In genomic region chr6:42251500-42251899, GRCh38 we compare ENCODE assay signal across 15 cellular contexts. TPM values are rescaled to one million over a fixed set of nuclear protein-coding genes. Genes with fewer than 3 reads are reported as not detected.
DNase-seq lines count a peak whose midpoint lies in the region; TF ChIP-seq lines count a peak whose summit lies in the region.
"Had no signal": no experiment of that assay in that cellular context is flagged by ENCODE, and none has a peak within 500 bp of the region (broad histone marks: within the 10 kb centered on the region; RNA-seq: fewer than 3 reads in every experiment).

No MANE protein-coding gene starts in this region.

- no peak overlapping the region for H3K4me3 Mint-ChIP-seq in HFFc6
- no peak overlapping the region for H3K4me3 Mint-ChIP-seq in activated CD4-positive, alpha-beta T cell treated with anti-CD3 and anti-CD28 coated beads, Interleukin-2, amount 10 ng/mL, durations not matched to agents 7 days and 5 days
- H3K4me3 Mint-ChIP-seq in endodermal cell, result no peak overlapping the region

- CTCF ChIA-PET in activated CD4-positive, alpha-beta T cell treated with anti-CD3 and anti-CD28 coated beads, Interleukin-2, amount 10 ng/mL, durations not matched to agents 7 days and 5 days (lab: Charles Lee), result no interaction called here

- DNase-seq in AG08396 (ENCODE audit: low spot score) (peak; percentile 23), HFFc6 (peak; percentile 21), choroid plexus epithelial cell (ENCODE audit: low read depth) (peak; percentile 54), NOMO-1 treated with DMSO at 0.1 percent for 48 hours (lab: John Stamatoyannopoulos, UW; ENCODE audit: unreplicated experiment) (no peak), endodermal cell (no peak), mesenteric fat pad (ENCODE audit: low spot score) (no peak)
- DNase-seq in activated CD4-positive, alpha-beta T cell treated with anti-CD3 and anti-CD28 coated beads, Interleukin-2, amount 10 ng/mL, durations not matched to agents 7 days and 5 days, result no peak
- DNase-seq: activated CD4-positive, CD25-positive, alpha-beta regulatory T cell; effector memory CD4-positive, alpha-beta T cell; HCEC 1CT; NCI-H187 treated with DMSO at 0.1 percent for 48 hours; stimulated activated CD4-positive, alpha-beta T cell treated with anti-CD3 and anti-CD28 coated beads, Interleukin-15, amount 100 ng/mL, for 24 hours had no signal

- H3K4me1 Mint-ChIP-seq in HFFc6 (ENCODE audit: low read depth) (peaks cover 67% of the 10 kb centered on the region), endodermal cell (peaks cover 6% of the 10 kb centered on the region)
- H3K4me1 Mint-ChIP-seq in activated CD4-positive, alpha-beta T cell treated with anti-CD3 and anti-CD28 coated beads, Interleukin-2, amount 10 ng/mL, durations not matched to agents 7 days and 5 days, result no peaks in the 10 kb centered on the region

- POLR2A ChIA-PET in activated CD4-positive, alpha-beta T cell treated with anti-CD3 and anti-CD28 coated beads, Interleukin-2, amount 10 ng/mL, durations not matched to agents 7 days and 5 days (lab: Charles Lee), result no interaction called here

- H3K9me3 ChIP-seq in muscle layer of duodenum (ENCODE audit: control insufficient read depth in 1 of 2, low read length in 2 of 2) (no peaks in the 10 kb centered on the region), endodermal cell (ENCODE audit: control insufficient read depth, low read length) (no peaks in the 10 kb centered on the region)
- H3K9me3 ChIP-seq: BLaER1 treated with 17β-estradiol and CSF1 and Interleukin-3, amounts not matched to agents 10 nM and 100 nM had no signal

- no peaks in the 10 kb centered on the region for H3K9me3 Mint-ChIP-seq in HFFc6
- no peaks in the 10 kb centered on the region for H3K9me3 Mint-ChIP-seq in activated CD4-positive, alpha-beta T cell treated with anti-CD3 and anti-CD28 coated beads, Interleukin-2, amount 10 ng/mL, durations not matched to agents 7 days and 5 days
- no peaks in the 10 kb centered on the region for H3K9me3 Mint-ChIP-seq in endodermal cell

- H3K36me3 ChIP-seq in muscle layer of duodenum (ENCODE audit: control insufficient read depth in 1 of 2, insufficient read depth in 2 of 2, low read length in 2 of 2), result peaks cover 21 to 43% of the 10 kb centered on the region in 2 donors
- no peaks in the 10 kb centered on the region for H3K36me3 ChIP-seq in endodermal cell (ENCODE audit: control insufficient read depth, insufficient read depth, low read length)

- H3K27ac ChIP-seq in muscle layer of duodenum (ENCODE audit: low read length) (peak overlapping the region; percentile 75), endodermal cell (ENCODE audit: low read depth, low read length) (no peak overlapping the region)

- no peak overlapping the region for H3K9ac ChIP-seq in endodermal cell (ENCODE audit: extremely low read depth, low read length, poor library complexity, severe bottlenecking)
- H3K9ac ChIP-seq: BLaER1 treated with 17β-estradiol and CSF1 and Interleukin-3, amounts not matched to agents 10 nM and 100 nM had no signal

- TF ChIP-seq CTCF in HFFc6 (IDR thresholded peaks at IDR 0.05), result no peak
- no peak for TF ChIP-seq CTCF in choroid plexus epithelial cell (conservative IDR thresholded peaks at IDR 0.05; ENCODE audit: low read depth, low read length)
- TF ChIP-seq CTCF in endodermal cell (conservative IDR thresholded peaks at IDR 0.05), result no peak

- H3K27me3 ChIP-seq in muscle layer of duodenum (ENCODE audit: low read depth, low read length) (no peaks in the 10 kb centered on the region), endodermal cell (ENCODE audit: control insufficient read depth, insufficient read depth, low read length, poor library complexity, severe bottlenecking) (no peaks in the 10 kb centered on the region)
- H3K27me3 ChIP-seq: BLaER1 treated with 17β-estradiol and CSF1 and Interleukin-3, amounts not matched to agents 10 nM and 100 nM had no signal

- WGBS in endodermal cell (ENCODE audit: insufficient coverage in 1 of 2, insufficient read length in 1 of 2), 2 experiments, result 87 to 100% methylated on average over 1 of the region's 1 CpG

- H3K4me1 ChIP-seq in muscle layer of duodenum (ENCODE audit: control insufficient read depth in 1 of 2, insufficient read depth in 2 of 2, low read length in 2 of 2), result peaks cover 6 to 20% of the 10 kb centered on the region in 2 donors
- H3K4me1 ChIP-seq in endodermal cell (ENCODE audit: control insufficient read depth, insufficient read depth, low read length), result no peaks in the 10 kb centered on the region

- H3K4me3 ChIP-seq in choroid plexus epithelial cell (ENCODE audit: low read depth, low read length) (no peak overlapping the region), muscle layer of duodenum (ENCODE audit: low read depth in 1 of 2, low read length in 2 of 2) (no peak overlapping the region), endodermal cell (ENCODE audit: low read length) (no peak overlapping the region)
- H3K4me3 ChIP-seq: BLaER1 treated with 17β-estradiol and CSF1 and Interleukin-3, amounts not matched to agents 10 nM and 100 nM; lung had no signal

- H3K27ac Mint-ChIP-seq in HFFc6, result peak overlapping the region; percentile 56
- H3K27ac Mint-ChIP-seq in activated CD4-positive, alpha-beta T cell treated with anti-CD3 and anti-CD28 coated beads, Interleukin-2, amount 10 ng/mL, durations not matched to agents 7 days and 5 days, result no peak overlapping the region
- no peak overlapping the region for H3K27ac Mint-ChIP-seq in endodermal cell

- H3K27me3 Mint-ChIP-seq in HFFc6 (ENCODE audit: insufficient read depth) (no peaks in the 10 kb centered on the region; the same call in 1 of the 2 replicates), endodermal cell (ENCODE audit: insufficient read depth) (no peaks in the 10 kb centered on the region)
- no peaks in the 10 kb centered on the region for H3K27me3 Mint-ChIP-seq in activated CD4-positive, alpha-beta T cell treated with anti-CD3 and anti-CD28 coated beads, Interleukin-2, amount 10 ng/mL, durations not matched to agents 7 days and 5 days

- H3K36me3 Mint-ChIP-seq in HFFc6 (ENCODE audit: low read depth), result peaks cover 68% of the 10 kb centered on the region
- peaks cover 34% of the 10 kb centered on the region for H3K36me3 Mint-ChIP-seq in activated CD4-positive, alpha-beta T cell treated with anti-CD3 and anti-CD28 coated beads, Interleukin-2, amount 10 ng/mL, durations not matched to agents 7 days and 5 days (ENCODE audit: low read depth)
- H3K36me3 Mint-ChIP-seq in endodermal cell (ENCODE audit: low read depth), result no peaks in the 10 kb centered on the region

RNA-seq across cellular contexts. Expression of gene MRPS10, which starts 33.8 kb away (rescaled TPM):
- total RNA-seq in HFFc6 (2021; fragmentation: NEBNext Ultra II Directional; extraction: Animal tissue kit (Norgen Biotek cat#: 25700)), result 10 to 100 TPM; 40.9 to 49.3 (median 43.8) TPM
- total RNA-seq in activated CD4-positive, alpha-beta T cell treated with anti-CD3 and anti-CD28 coated beads, Interleukin-2, amount 10 ng/mL, durations not matched to agents 7 days and 5 days, result 10 to 100 TPM; 27.9 to 33.1 TPM
- 10 to 100 TPM; 33.4 to 39.6 TPM for total RNA-seq in endodermal cell
- 24.1 TPM for polyA plus RNA-seq in endodermal cell (2013, experiment 1 of 2)
- polyA plus RNA-seq in endodermal cell (2013, experiment 2 of 2), result 24.6 TPM
- total RNA-seq in mesenteric fat pad, result 32.1 TPM

RNA-seq across cellular contexts. Expression of gene GUCA1B, which starts 56.7 kb away (rescaled TPM):
- under 1 TPM in 4 of 6 experiments, not detected in 2; 0.17 to 0.31 (median 0.24) TPM for total RNA-seq in HFFc6 (2021; fragmentation: NEBNext Ultra II Directional; extraction: Animal tissue kit (Norgen Biotek cat#: 25700))
- under 1 TPM; 0.60 to 0.79 TPM for total RNA-seq in activated CD4-positive, alpha-beta T cell treated with anti-CD3 and anti-CD28 coated beads, Interleukin-2, amount 10 ng/mL, durations not matched to agents 7 days and 5 days
- total RNA-seq in endodermal cell (1 to 10 TPM in 1 of 2 donors, under 1 TPM in 1; 0.33 to 3.1 TPM), mesenteric fat pad (0.71 TPM)
- polyA plus RNA-seq in endodermal cell (2013, experiment 1 of 2), result 0.96 TPM
- polyA plus RNA-seq in endodermal cell (2013, experiment 2 of 2), result 0.83 TPM

Comparison
In these comparisons a context has a peak if more than half of its experiments do, and no peak if none do; other contexts are left out.
1. DNase-seq: peak in AG08396 (single experiment), HFFc6 (single experiment) and choroid plexus epithelial cell (single experiment); none in NOMO-1 treated with DMSO at 0.1 percent for 48 hours (single experiment), activated CD4-positive, alpha-beta T cell treated with anti-CD3 and anti-CD28 coated beads, Interleukin-2, amount 10 ng/mL, durations not matched to agents 7 days and 5 days (single experiment), endodermal cell (single experiment) and mesenteric fat pad (single experiment).